16 cellular contexts compared by ENCODE assay signal in genomic region chr2:183284606-183285005, GRCh38.
DNase-seq lines count a peak whose midpoint lies in the region; FAIRE-seq and TF ChIP-seq lines count a peak whose summit lies in the region.
"Had no signal": no experiment of that assay in that cellular context is flagged by ENCODE, and none has a peak within 500 bp of the region (broad histone marks: within the 10 kb centered on the region; RNA-seq: fewer than 3 reads in every experiment).

No MANE protein-coding gene starts in this region.

- H3K27me3 Mint-ChIP-seq in MCF 10A (ENCODE audit: insufficient read depth, unreplicated experiment), result no peaks in the 10 kb centered on the region
- H3K27me3 Mint-ChIP-seq in activated naive CD4-positive, alpha-beta T cell treated with anti-CD3 and anti-CD28 coated beads, Interleukin-2, amount 10 ng/mL, durations not matched to agents 7 days and 5 days, result no peaks in the 10 kb centered on the region
- H3K27me3 Mint-ChIP-seq: IgD-negative memory B cell had no signal

- CTCF ChIA-PET in MCF 10A (lab: Yijun Ruan, JAX), result no interaction called here
- CTCF ChIA-PET in activated naive CD4-positive, alpha-beta T cell treated with anti-CD3 and anti-CD28 coated beads, Interleukin-2, amount 10 ng/mL, durations not matched to agents 7 days and 5 days (lab: Charles Lee), result no interaction called here

- H3K27ac Mint-ChIP-seq in MCF 10A (ENCODE audit: low read depth, unreplicated experiment), result peak overlapping the region; percentile 75
- no peak overlapping the region for H3K27ac Mint-ChIP-seq in activated naive CD4-positive, alpha-beta T cell treated with anti-CD3 and anti-CD28 coated beads, Interleukin-2, amount 10 ng/mL, durations not matched to agents 7 days and 5 days
- H3K27ac Mint-ChIP-seq: activated T-helper 2 cell treated with anti-CD3 and anti-CD28 coated beads, Interferon-gamma antibody, Interleukin-2, Interleukin-4, amounts not matched to agents 10 μg/mL and 5 μg/mL and 100 μg/mL, durations not matched to agents 14 hours and 24 hours and 36 hours; IgD-negative memory B cell; T-helper 1 cell treated with Interleukin-12 subunit alpha and Interleukin-12 subunit beta and Interleukin-4 antibody, amounts not matched to agents 30 μg/mL and 1 μg/mL, for 36 hours had no signal

- no peak overlapping the region for H3K27ac ChIP-seq in breast epithelium
- H3K27ac ChIP-seq: 22Rv1, cardiac muscle cell, lower lobe of right lung had no signal

- no peaks in the 10 kb centered on the region for H3K36me3 ChIP-seq in breast epithelium
- H3K36me3 ChIP-seq: cardiac muscle cell, lower lobe of right lung had no signal

- H3K36me3 Mint-ChIP-seq in MCF 10A (ENCODE audit: insufficient read depth, unreplicated experiment), result no peaks in the 10 kb centered on the region
- no peaks in the 10 kb centered on the region for H3K36me3 Mint-ChIP-seq in activated naive CD4-positive, alpha-beta T cell treated with anti-CD3 and anti-CD28 coated beads, Interleukin-2, amount 10 ng/mL, durations not matched to agents 7 days and 5 days

- no peak for TF ChIP-seq POLR2A in breast epithelium (IDR thresholded peaks at IDR 0.05)

- no peak for FAIRE-seq in urothelium cell line (lab: Jason Lieb, UNC)

- no peaks in the 10 kb centered on the region for H3K9me3 Mint-ChIP-seq in MCF 10A (ENCODE audit: unreplicated experiment)
- H3K9me3 Mint-ChIP-seq in activated naive CD4-positive, alpha-beta T cell treated with anti-CD3 and anti-CD28 coated beads, Interleukin-2, amount 10 ng/mL, durations not matched to agents 7 days and 5 days, result no peaks in the 10 kb centered on the region
- H3K9me3 Mint-ChIP-seq: activated T-helper 2 cell treated with anti-CD3 and anti-CD28 coated beads, Interferon-gamma antibody, Interleukin-2, Interleukin-4, amounts not matched to agents 10 μg/mL and 5 μg/mL and 100 μg/mL, durations not matched to agents 14 hours and 24 hours and 36 hours; IgD-negative memory B cell; T-helper 1 cell treated with Interleukin-12 subunit alpha and Interleukin-12 subunit beta and Interleukin-4 antibody, amounts not matched to agents 30 μg/mL and 1 μg/mL, for 36 hours had no signal

- no TSS peak for BruUV-seq in MCF 10A (replicated peaks; lab: Mats Ljungman, UMichigan)

- POLR2A ChIA-PET in MCF 10A (lab: Yijun Ruan, JAX), result no interaction called here

- peaks cover 8% of the 10 kb centered on the region for H3K4me1 Mint-ChIP-seq in MCF 10A (ENCODE audit: insufficient read depth, unreplicated experiment)
- no peaks in the 10 kb centered on the region for H3K4me1 Mint-ChIP-seq in activated naive CD4-positive, alpha-beta T cell treated with anti-CD3 and anti-CD28 coated beads, Interleukin-2, amount 10 ng/mL, durations not matched to agents 7 days and 5 days

- H3K4me3 ChIP-seq in breast epithelium, result no peak overlapping the region
- no peak overlapping the region for H3K4me3 ChIP-seq in fibroblast of villous mesenchyme (ENCODE audit: low read depth, low read length)
- H3K4me3 ChIP-seq: cardiac muscle cell, lower lobe of right lung had no signal

- peak overlapping the region; percentile 7 for H3K4me3 Mint-ChIP-seq in MCF 10A (ENCODE audit: unreplicated experiment)
- H3K4me3 Mint-ChIP-seq in activated naive CD4-positive, alpha-beta T cell treated with anti-CD3 and anti-CD28 coated beads, Interleukin-2, amount 10 ng/mL, durations not matched to agents 7 days and 5 days, result no peak overlapping the region
- H3K4me3 Mint-ChIP-seq: IgD-negative memory B cell; T-helper 1 cell treated with Interleukin-12 subunit alpha and Interleukin-12 subunit beta and Interleukin-4 antibody, amounts not matched to agents 30 μg/mL and 1 μg/mL, for 36 hours had no signal

- no peaks in the 10 kb centered on the region for H3K4me1 ChIP-seq in breast epithelium
- H3K4me1 ChIP-seq: lower lobe of right lung had no signal

- in situ Hi-C loops in ACHN (cut with HindIII; ENCODE audit: low pct_ligation_motif_present, low pct_unique_long_range_greater_than_20kb, low sequenced_read_pairs), result no loop called here

- no peaks in the 10 kb centered on the region for H3K27me3 ChIP-seq in breast epithelium
- H3K27me3 ChIP-seq: cardiac muscle cell had no signal

- TF ChIP-seq CTCF in MCF 10A (IDR thresholded peaks at IDR 0.05; ENCODE audit: unreplicated experiment) (no peak), breast epithelium (IDR thresholded peaks at IDR 0.05) (no peak), fibroblast of villous mesenchyme (IDR thresholded peaks at IDR 0.05; ENCODE audit: insufficient read depth, low read depth, low read length) (no peak)

- no peaks in the 10 kb centered on the region for H3K9me3 ChIP-seq in breast epithelium
- H3K9me3 ChIP-seq: lower lobe of right lung had no signal

- intact Hi-C loops in MCF 10A (cut with micrococcal nuclease), result loop anchor here (2.0 kb wide), 1 partner anchor 30 kb away; no protein-coding TSS in a partner anchor
- intact Hi-C loops in breast epithelium (cut with DNase I; ENCODE audit: low total_unique reads), result no loop called here

- DNase-seq in MCF 10A (ENCODE audit: unreplicated experiment) (peak; percentile 77), breast epithelium (ENCODE audit: low spot score in 2 of 2) (no peak), T1000 (lab: John Stamatoyannopoulos, UW) (peak; percentile 81), fibroblast of villous mesenchyme (ENCODE audit: low read depth) (peak; percentile 1), urothelium cell line (ENCODE audit: low spot score) (peak; percentile 18), activated T-cell treated with anti-CD3 and anti-CD28 coated beads for 4 hours (no peak), ACHN (no peak)
- DNase-seq in activated naive CD4-positive, alpha-beta T cell treated with anti-CD3 and anti-CD28 coated beads, Interleukin-2, amount 10 ng/mL, durations not matched to agents 7 days and 5 days, result no peak
- DNase-seq: activated CD4-positive, alpha-beta T cell treated with anti-CD3 and anti-CD28 coated beads, Interleukin-2, amount 50 U/mL, for 48 hours; lower lobe of right lung; NCI-H1436 had no signal

Comparison
In these comparisons a context has a peak if more than half of its experiments do, and no peak if none do; other contexts are left out.
1. DNase-seq: peak in MCF 10A (single experiment), T1000 (single experiment), fibroblast of villous mesenchyme (single experiment) and urothelium cell line (single experiment); none in breast epithelium (0 of 2), activated T-cell treated with anti-CD3 and anti-CD28 coated beads for 4 hours (single experiment), activated naive CD4-positive, alpha-beta T cell treated with anti-CD3 and anti-CD28 coated beads, Interleukin-2, amount 10 ng/mL, durations not matched to agents 7 days and 5 days (single experiment) and ACHN (single experiment).